Comparison of ENCODE assay signal across 8 cellular contexts in genomic region chr19:33794578-33795369, GRCh38. TPM values are rescaled to one million over a fixed set of nuclear protein-coding genes. Genes with fewer than 3 reads are reported as not detected.
DNase-seq lines count a peak whose midpoint lies in the region; FAIRE-seq and TF ChIP-seq lines count a peak whose summit lies in the region.

No MANE protein-coding gene starts in this region.

- H3K27me3 ChIP-seq in WERI-Rb-1 (ENCODE audit: insufficient read depth, low read depth, severe bottlenecking) (no peaks in the 10 kb centered on the region), cardiac muscle cell (no peaks in the 10 kb centered on the region)

- H3K4me3 ChIP-seq in GM08714 (ENCODE audit: low read length) (peak overlapping the region; percentile 48), WERI-Rb-1 (ENCODE audit: low read depth, low read length) (peak overlapping the region; percentile 72), cardiac muscle cell (peak overlapping the region; percentile 78), retinal pigment epithelial cell (ENCODE audit: low read length) (peak overlapping the region; percentile 54)

- H3K9me3 ChIP-seq in WERI-Rb-1 (ENCODE audit: severe bottlenecking) (no peaks in the 10 kb centered on the region), cardiac muscle cell (ENCODE audit: low read depth) (no peaks in the 10 kb centered on the region)

- H3K36me3 ChIP-seq in WERI-Rb-1: peaks cover 9% of the 10 kb centered on the region; the same call in 1 of the 2 replicates
- H3K36me3 ChIP-seq in cardiac muscle cell: no peaks in the 10 kb centered on the region

- no peak for FAIRE-seq in RCC 7860 (lab: Jason Lieb, UNC)

- TF ChIP-seq CTCF in WERI-Rb-1 (IDR thresholded peaks at IDR 0.05; ENCODE audit: low read depth, low read length): no peak
- no peak for TF ChIP-seq CTCF in cardiac muscle cell (IDR thresholded peaks at IDR 0.05; ENCODE audit: low read depth, low read length)
- no peak for TF ChIP-seq CTCF in retinal pigment epithelial cell (conservative IDR thresholded peaks at IDR 0.05; ENCODE audit: low read depth, low read length)

- peak overlapping the region; percentile 100 for H3K27ac ChIP-seq in WERI-Rb-1
- peak overlapping the region; percentile 98 for H3K27ac ChIP-seq in cardiac muscle cell

- peaks cover 13% of the 10 kb centered on the region for H3K4me1 ChIP-seq in cardiac muscle cell (ENCODE audit: low read depth)

- peak; percentile 38 for DNase-seq in WERI-Rb-1
- DNase-seq in cardiac muscle cell (ENCODE audit: low read depth in 1 of 2, low spot score in 1 of 2): peak in 1 of 2 donors; percentile 50
- no peak for DNase-seq in retinal pigment epithelial cell (ENCODE audit: low read depth)
- no peak for DNase-seq in HPDE6-E6E7 (ENCODE audit: extremely low spot score)
- no peak for DNase-seq in NCI-H1048 (lab: John Stamatoyannopoulos, UW)
- DNase-seq in RCC 7860 (ENCODE audit: low spot score): no peak
- DNase-seq in NCI-H1105 (lab: John Stamatoyannopoulos, UW): no peak

RNA-seq across cellular contexts. Expression of gene KCTD15, which starts 1.9 kb away (rescaled TPM):
- total RNA-seq in cardiac muscle cell: 136 and 161 TPM in 2 replicates
- 17.1 and 21.9 TPM in 2 replicates for polyA plus RNA-seq in cardiac muscle cell
